In the genomic region with DNA sequence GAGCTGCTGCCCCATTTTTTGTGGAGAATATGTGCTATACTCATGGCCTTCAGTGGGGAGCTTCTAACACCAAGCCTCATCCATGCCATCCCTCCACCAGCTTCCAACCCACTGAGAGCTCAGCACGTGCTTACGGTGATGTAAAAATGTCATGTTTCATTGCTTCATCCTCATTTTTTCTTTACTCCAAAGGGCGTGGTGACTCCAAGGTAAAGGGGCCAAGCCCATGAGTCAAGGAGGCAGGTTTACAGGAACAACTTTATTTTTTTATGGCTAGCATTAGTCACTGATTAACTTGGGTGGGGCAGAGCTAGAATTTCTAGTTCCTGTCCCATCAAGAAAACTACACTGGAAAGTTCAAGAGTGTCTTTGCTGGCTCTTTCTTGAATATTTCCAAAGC, we compare ENCODE assay signal across 15 cellular contexts. TPM values are rescaled to one million over a fixed set of nuclear protein-coding genes. Genes with fewer than 3 reads are reported as not detected.
DNase-seq lines count a peak whose midpoint lies in the region; ATAC-seq, FAIRE-seq and TF ChIP-seq lines count a peak whose summit lies in the region.
"Had no signal": no experiment of that assay in that cellular context is flagged by ENCODE, and none has a peak within 500 bp of the region (broad histone marks: within the 10 kb centered on the region; RNA-seq: fewer than 3 reads in every experiment).

A gene with protein sequence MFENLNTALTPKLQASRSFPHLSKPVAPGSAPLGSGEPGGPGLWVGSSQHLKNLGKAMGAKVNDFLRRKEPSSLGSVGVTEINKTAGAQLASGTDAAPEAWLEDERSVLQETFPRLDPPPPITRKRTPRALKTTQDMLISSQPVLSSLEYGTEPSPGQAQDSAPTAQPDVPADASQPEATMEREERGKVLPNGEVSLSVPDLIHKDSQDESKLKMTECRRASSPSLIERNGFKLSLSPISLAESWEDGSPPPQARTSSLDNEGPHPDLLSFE (plus strand): TSS at position 346 of the 400 bp plus-strand sequence. CDS start 174 bp downstream, outside the sequence.

- no peak for TF ChIP-seq CTCF in lower lobe of right lung (IDR thresholded peaks at IDR 0.05)
- TF ChIP-seq CTCF in upper lobe of left lung (IDR thresholded peaks at IDR 0.05): no peak
- TF ChIP-seq CTCF in omental fat pad (IDR thresholded peaks at IDR 0.05): no peak

- WGBS in upper lobe of left lung, 2 donors: 62 to 69% methylated on average over 3 of the region's 3 CpGs

- H3K4me1 ChIP-seq in lower lobe of right lung: no peaks in the 10 kb centered on the region
- H3K4me1 ChIP-seq in upper lobe of left lung: peaks cover 0 to 7% (median 3%) of the 10 kb centered on the region in 4 donors

- H3K36me3 ChIP-seq in lower lobe of right lung (no peaks in the 10 kb centered on the region), upper lobe of left lung (no peaks in the 10 kb centered on the region)
- H3K36me3 ChIP-seq: thoracic aorta had no signal

- FAIRE-seq in colon (lab: Jason Lieb, UNC) (peak; percentile 31), GM12892 (lab: Jason Lieb, UNC) (no peak)

- intact Hi-C loops in lower lobe of right lung (cut with DNase I): no loop called here

- H3K4me3 ChIP-seq in lower lobe of right lung (no peak within 1 kb of the TSS), upper lobe of left lung (no peak within 1 kb of the TSS)
- H3K4me3 ChIP-seq: SK-N-MC, thoracic aorta had no signal

- peak; percentile 85 for DNase-seq in HPDE6-E6E7 (ENCODE audit: extremely low spot score)
- no peak for DNase-seq in lower lobe of right lung
- peak in 1 of 2 donors; percentile 40 for DNase-seq in upper lobe of left lung
- DNase-seq in GM12892 (ENCODE audit: insufficient read length): no peak
- no peak for DNase-seq in omental fat pad (ENCODE audit: low spot score)
- DNase-seq in activated effector memory CD4-positive, alpha-beta T cell treated with anti-CD3 and anti-CD28 coated beads, Interleukin-2, amount 50 U/mL, for 16 hours: no peak
- DNase-seq in OCI-M1 (lab: John Stamatoyannopoulos, UW): no peak
- DNase-seq: activated effector memory CD4-positive, alpha-beta T cell treated with Interleukin-2 at 50 U/mL for 16 hours; aorta; NCI-H1048; NCI-H2171 treated with DMSO at 0.1 percent for 48 hours; NK-92 treated with Interleukin-12 subunit alpha and Interleukin-12 subunit beta, amount 100 ng/mL, for 24 hours had no signal

- H3K9me3 ChIP-seq in lower lobe of right lung (no peaks in the 10 kb centered on the region), upper lobe of left lung (no peaks in the 10 kb centered on the region)
- H3K9me3 ChIP-seq: thoracic aorta had no signal

- H3K27ac ChIP-seq in lower lobe of right lung (peak within 1 kb of the TSS; percentile 67), upper lobe of left lung (peak within 1 kb of the TSS; percentile 6 to 70 (median 44))
- H3K27ac ChIP-seq: SK-N-MC, thoracic aorta had no signal

- peak in 2 of 4 donors; percentile 51 to 69 for TF ChIP-seq EP300 in upper lobe of left lung (IDR thresholded peaks at IDR 0.05)

- no peaks in the 10 kb centered on the region for H3K27me3 ChIP-seq in lower lobe of right lung (ENCODE audit: low read depth)
- no peaks in the 10 kb centered on the region for H3K27me3 ChIP-seq in upper lobe of left lung

- no peak for TF ChIP-seq POLR2A in upper lobe of left lung (IDR thresholded peaks at IDR 0.05)
- TF ChIP-seq POLR2A in GM12892 (IDR thresholded peaks at IDR 0.05; ENCODE audit: low read depth, low read length): no peak

- ATAC-seq in lower lobe of right lung: peak; percentile 62 to 87
- ATAC-seq in upper lobe of left lung (ENCODE audit: low FRiP score in 2 of 2): peak; percentile 38 to 62
- ATAC-seq in omental fat pad (ENCODE audit: low FRiP score): no peak

RNA-seq across cellular contexts. Expression of the gene that starts here (rescaled TPM):
- total RNA-seq in lower lobe of right lung (6.3 TPM), upper lobe of left lung (10 to 100 TPM in 5 of 6 donors, 1 to 10 TPM in 1; 7.2 to 16.7 (median 10.9) TPM), omental fat pad (10 to 100 TPM in 1 of 4 donors, 1 to 10 TPM in 3; 2.5 to 10.2 (median 3.7) TPM)
- polyA plus RNA-seq in GM12892 (2012; ENCODE audit: missing spikeins): not detected
